In genomic region chr5:150778103-150778516, GRCh38 we compare ENCODE assay signal across 8 cellular contexts. TPM values are rescaled to one million over a fixed set of nuclear protein-coding genes. Genes with fewer than 3 reads are reported as not detected.
DNase-seq lines count a peak whose midpoint lies in the region; ATAC-seq and TF ChIP-seq lines count a peak whose summit lies in the region.

No MANE protein-coding gene starts in this region.

- H3K4me1 Mint-ChIP-seq in Calu3 (ENCODE audit: low read depth, unreplicated experiment), result peaks cover 27% of the 10 kb centered on the region
- peaks cover 23 to 26% of the 10 kb centered on the region in 2 donors for H3K4me1 Mint-ChIP-seq in effector memory CD8-positive, alpha-beta T cell (ENCODE audit: low read depth in 2 of 2)
- peaks cover 50% of the 10 kb centered on the region for H3K4me1 Mint-ChIP-seq in nephron

- BruUV-seq in Calu3 (replicated peaks; lab: Mats Ljungman, UMichigan), result no TSS peak

- no peaks in the 10 kb centered on the region for H3K27me3 Mint-ChIP-seq in Calu3 (ENCODE audit: unreplicated experiment)
- H3K27me3 Mint-ChIP-seq in effector memory CD8-positive, alpha-beta T cell, result peaks cover 8% of the 10 kb centered on the region in 2 donors
- H3K27me3 Mint-ChIP-seq in nephron (ENCODE audit: low read depth), result peaks cover 3% of the 10 kb centered on the region

- CTCF ChIA-PET in Calu3 (lab: Charles Lee), result interaction anchor here (0.5 to 1.6 kb wide), 8 partner anchors 12 to 641 kb away, joined by 3 to 10 read pairs (median 4); partner anchors contain the start of genes DCTN4, GM2A and RBM22

- no peak for ATAC-seq in effector memory CD8-positive, alpha-beta T cell (replicated peaks)
- no peak for ATAC-seq in HG02981 (IDR thresholded peaks at IDR 0.05; ENCODE audit: unreplicated experiment)
- no peak for ATAC-seq in HG02884 (IDR thresholded peaks at IDR 0.05; ENCODE audit: unreplicated experiment)

- no peak for TF ChIP-seq CTCF in Calu3 (IDR thresholded peaks at IDR 0.05; ENCODE audit: unreplicated experiment)
- no peak for TF ChIP-seq CTCF in nephron (IDR thresholded peaks at IDR 0.05; ENCODE audit: unreplicated experiment in 3 of 3)

- H3K9me3 Mint-ChIP-seq in Calu3 (ENCODE audit: low read depth, unreplicated experiment) (no peaks in the 10 kb centered on the region), nephron (no peaks in the 10 kb centered on the region)
- H3K9me3 Mint-ChIP-seq in effector memory CD8-positive, alpha-beta T cell, result no peaks in the 10 kb centered on the region

- intact Hi-C loops in Calu3 (cut with micrococcal nuclease; ENCODE audit: unreplicated experiment), result no loop called here

- peaks cover 24% of the 10 kb centered on the region for H3K36me3 Mint-ChIP-seq in Calu3 (ENCODE audit: insufficient read depth, unreplicated experiment)
- H3K36me3 Mint-ChIP-seq in effector memory CD8-positive, alpha-beta T cell (ENCODE audit: insufficient read depth), result peaks cover 3% of the 10 kb centered on the region
- H3K36me3 Mint-ChIP-seq in nephron (ENCODE audit: low read depth), result no peaks in the 10 kb centered on the region

- DNase-seq in Calu3, result no peak
- peak; percentile 65 for DNase-seq in M059J (ENCODE audit: low read depth)
- DNase-seq in effector memory CD8-positive, alpha-beta T cell, result no peak
- no peak for DNase-seq in NCI-H1092 (lab: John Stamatoyannopoulos, UW)
- DNase-seq in NCI-H2107 treated with DMSO at 0.1 percent for 48 hours (lab: John Stamatoyannopoulos, UW; ENCODE audit: unreplicated experiment), result no peak

- peak overlapping the region; percentile 98 for H3K4me3 Mint-ChIP-seq in Calu3 (ENCODE audit: low read depth, unreplicated experiment)
- peak overlapping the region; percentile 93 to 97 for H3K4me3 Mint-ChIP-seq in effector memory CD8-positive, alpha-beta T cell
- H3K4me3 Mint-ChIP-seq in nephron, result peak overlapping the region; percentile 95 to 99 (median 97)

- no peak overlapping the region for H3K27ac Mint-ChIP-seq in Calu3 (ENCODE audit: unreplicated experiment)
- H3K27ac Mint-ChIP-seq in effector memory CD8-positive, alpha-beta T cell, result peak overlapping the region; percentile 85 to 94
- peak overlapping the region; percentile 46 to 83 (median 83) for H3K27ac Mint-ChIP-seq in nephron

RNA-seq across cellular contexts. Expression of gene SMIM3, which starts 0.4 kb away (rescaled TPM):
- 6.9 and 8.4 TPM in 2 replicates for total RNA-seq in Calu3 (2022)
- 73.1 and 92.7 TPM in 2 replicates for total RNA-seq in M059J (2014; rRNA removed; shearing (Covaris generic))

RNA-seq across cellular contexts. Expression of gene DCTN4, which starts 19.3 kb away (rescaled TPM):
- 51.9 and 54.1 TPM in 2 replicates for total RNA-seq in Calu3 (2022)
- 48.1 and 66.2 TPM in 2 replicates for total RNA-seq in M059J (2014; rRNA removed; shearing (Covaris generic))
